Comparison of ENCODE assay signal across 11 cellular contexts in the genomic region with DNA sequence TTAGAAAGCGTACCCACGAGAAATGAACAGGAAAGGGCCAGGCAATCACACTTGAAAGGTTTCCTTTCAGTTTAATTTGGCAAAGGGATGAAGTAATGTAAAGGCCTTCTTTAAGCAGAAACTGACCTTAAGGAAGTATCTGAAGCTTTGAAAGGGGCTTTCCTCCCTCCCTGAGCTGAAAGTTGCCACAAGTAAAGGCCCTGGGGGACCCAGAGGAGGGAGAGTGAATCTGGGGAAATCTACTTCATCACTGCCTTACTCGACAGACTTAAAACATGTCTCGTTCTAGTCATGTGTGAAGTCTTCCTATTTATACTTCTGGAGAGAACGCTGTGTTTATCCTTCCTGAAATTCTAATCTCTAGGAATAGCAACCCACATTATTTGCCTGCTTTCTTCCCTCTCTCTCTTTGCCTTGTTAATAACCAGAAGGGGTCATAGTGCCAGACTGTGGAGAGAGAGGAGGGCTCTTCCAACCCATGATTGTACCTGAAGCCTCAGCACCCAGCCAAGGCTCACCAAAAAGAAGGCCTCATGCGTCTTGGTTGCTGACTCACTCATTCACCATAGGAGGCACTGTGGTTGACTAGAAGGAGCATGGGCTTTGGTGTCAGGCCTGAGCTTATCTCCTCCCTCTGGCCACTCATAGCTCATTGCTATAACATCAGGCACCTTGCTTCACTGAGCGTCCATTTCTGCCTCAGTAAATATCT. TPM values are rescaled to one million over a fixed set of nuclear protein-coding genes. Genes with fewer than 3 reads are reported as not detected.
DNase-seq lines count a peak whose midpoint lies in the region; ATAC-seq and TF ChIP-seq lines count a peak whose summit lies in the region.
"Had no signal": no experiment of that assay in that cellular context is flagged by ENCODE, and none has a peak within 500 bp of the region (broad histone marks: within the 10 kb centered on the region; RNA-seq: fewer than 3 reads in every experiment).

No MANE protein-coding gene starts in this region.

- CTCF ChIA-PET in activated CD4-positive, alpha-beta T cell treated with anti-CD3 and anti-CD28 coated beads, Interleukin-2, amount 10 ng/mL, durations not matched to agents 7 days and 5 days (lab: Charles Lee): interaction anchor here (0.6 to 1.8 kb wide), 8 partner anchors 9 to 527 kb away, joined by 3 to 7 read pairs (median 3); no protein-coding TSS in a partner anchor
- CTCF ChIA-PET in activated CD8-positive, alpha-beta T cell treated with anti-CD3 and anti-CD28 coated beads for 36 hours (lab: Charles Lee): interaction anchor here (0.9 to 1.4 kb wide), 5 partner anchors 8 to 67 kb away, joined by 3 to 4 read pairs (median 3); partner anchors contain the start of gene GPX2

- ATAC-seq in HG02610 (IDR thresholded peaks at IDR 0.05; ENCODE audit: unreplicated experiment) (peak; percentile 65), GM21367 (IDR thresholded peaks at IDR 0.05; ENCODE audit: unreplicated experiment) (no peak)
- ATAC-seq in activated CD8-positive, alpha-beta T cell treated with anti-CD3 and anti-CD28 coated beads for 36 hours: peak; percentile 61
- peak; percentile 87 to 90 for ATAC-seq in stimulated activated naive B cell treated with anti-CD40 and anti-IgM and Interleukin-4, amounts not matched to agents 10 μg/mL and 1 μg/mL and 100 μg/mL, for 72 hours (replicated peaks)
- ATAC-seq in effector memory CD8-positive, alpha-beta T cell (replicated peaks): no peak

- peak overlapping the region; percentile 14 for H3K27ac Mint-ChIP-seq in activated CD4-positive, alpha-beta T cell treated with anti-CD3 and anti-CD28 coated beads, Interleukin-2, amount 10 ng/mL, durations not matched to agents 7 days and 5 days
- no peak overlapping the region for H3K27ac Mint-ChIP-seq in activated CD8-positive, alpha-beta T cell treated with anti-CD3 and anti-CD28 coated beads for 36 hours
- peak overlapping the region; percentile 90 for H3K27ac Mint-ChIP-seq in stimulated activated naive B cell treated with anti-CD40 and anti-IgM and Interleukin-4, amounts not matched to agents 10 μg/mL and 1 μg/mL and 100 μg/mL, for 72 hours
- H3K27ac Mint-ChIP-seq in mesothelial cell of epicardium: no peak overlapping the region
- H3K27ac Mint-ChIP-seq in effector memory CD8-positive, alpha-beta T cell: peak overlapping the region in 1 of 2 donors; percentile 35

- peaks cover 5% of the 10 kb centered on the region for H3K36me3 Mint-ChIP-seq in activated CD4-positive, alpha-beta T cell treated with anti-CD3 and anti-CD28 coated beads, Interleukin-2, amount 10 ng/mL, durations not matched to agents 7 days and 5 days (ENCODE audit: low read depth)
- peaks cover 2% of the 10 kb centered on the region for H3K36me3 Mint-ChIP-seq in activated CD8-positive, alpha-beta T cell treated with anti-CD3 and anti-CD28 coated beads for 36 hours (ENCODE audit: low read depth)
- H3K36me3 Mint-ChIP-seq in stimulated activated naive B cell treated with anti-CD40 and anti-IgM and Interleukin-4, amounts not matched to agents 10 μg/mL and 1 μg/mL and 100 μg/mL, for 72 hours: peaks cover 53 to 54% of the 10 kb centered on the region in 2 donors
- H3K36me3 Mint-ChIP-seq in mesothelial cell of epicardium: peaks cover 28% of the 10 kb centered on the region
- H3K36me3 Mint-ChIP-seq in effector memory CD8-positive, alpha-beta T cell (ENCODE audit: insufficient read depth): peaks cover 3% of the 10 kb centered on the region

- POLR2A ChIA-PET in activated CD4-positive, alpha-beta T cell treated with anti-CD3 and anti-CD28 coated beads, Interleukin-2, amount 10 ng/mL, durations not matched to agents 7 days and 5 days (lab: Charles Lee): no interaction called here
- POLR2A ChIA-PET in activated CD8-positive, alpha-beta T cell treated with anti-CD3 and anti-CD28 coated beads for 36 hours (lab: Charles Lee): no interaction called here

- no peak for DNase-seq in activated CD4-positive, alpha-beta T cell treated with anti-CD3 and anti-CD28 coated beads, Interleukin-2, amount 10 ng/mL, durations not matched to agents 7 days and 5 days
- DNase-seq in activated CD4-positive, alpha-beta T cell treated with anti-CD3 and anti-CD28 coated beads, Interleukin-2, amount 50 U/mL, for 48 hours: no peak
- peak; percentile 19 for DNase-seq in activated CD8-positive, alpha-beta T cell treated with anti-CD3 and anti-CD28 coated beads for 36 hours
- peak; percentile 27 for DNase-seq in stimulated activated naive B cell treated with anti-CD40 and anti-IgM and Interleukin-4, amounts not matched to agents 10 μg/mL and 1 μg/mL and 100 μg/mL, for 72 hours
- no peak for DNase-seq in mesothelial cell of epicardium (ENCODE audit: low spot score in 2 of 2, unreplicated experiment in 2 of 2)
- no peak for DNase-seq in effector memory CD8-positive, alpha-beta T cell
- DNase-seq: activated CD4-positive, alpha-beta T cell treated with anti-CD3 and anti-CD28 coated beads for 48 hours; NCI-H2171 treated with DMSO at 0.1 percent for 48 hours had no signal

- TF ChIP-seq CTCF in activated CD8-positive, alpha-beta T cell treated with anti-CD3 and anti-CD28 coated beads for 36 hours (IDR thresholded peaks at IDR 0.05): no peak
- no peak for TF ChIP-seq CTCF in mesothelial cell of epicardium (IDR thresholded peaks at IDR 0.05; ENCODE audit: unreplicated experiment)

- H3K4me3 Mint-ChIP-seq in activated CD4-positive, alpha-beta T cell treated with anti-CD3 and anti-CD28 coated beads, Interleukin-2, amount 10 ng/mL, durations not matched to agents 7 days and 5 days: no peak overlapping the region
- H3K4me3 Mint-ChIP-seq in activated CD8-positive, alpha-beta T cell treated with anti-CD3 and anti-CD28 coated beads for 36 hours: no peak overlapping the region
- peak overlapping the region; percentile 41 to 75 for H3K4me3 Mint-ChIP-seq in stimulated activated naive B cell treated with anti-CD40 and anti-IgM and Interleukin-4, amounts not matched to agents 10 μg/mL and 1 μg/mL and 100 μg/mL, for 72 hours
- H3K4me3 Mint-ChIP-seq in mesothelial cell of epicardium: no peak overlapping the region
- H3K4me3 Mint-ChIP-seq in effector memory CD8-positive, alpha-beta T cell: no peak overlapping the region
- H3K4me3 Mint-ChIP-seq: nephron had no signal

- H3K27me3 Mint-ChIP-seq in activated CD4-positive, alpha-beta T cell treated with anti-CD3 and anti-CD28 coated beads, Interleukin-2, amount 10 ng/mL, durations not matched to agents 7 days and 5 days: no peaks in the 10 kb centered on the region
- no peaks in the 10 kb centered on the region for H3K27me3 Mint-ChIP-seq in activated CD8-positive, alpha-beta T cell treated with anti-CD3 and anti-CD28 coated beads for 36 hours
- no peaks in the 10 kb centered on the region for H3K27me3 Mint-ChIP-seq in stimulated activated naive B cell treated with anti-CD40 and anti-IgM and Interleukin-4, amounts not matched to agents 10 μg/mL and 1 μg/mL and 100 μg/mL, for 72 hours
- H3K27me3 Mint-ChIP-seq in mesothelial cell of epicardium (ENCODE audit: low read depth): no peaks in the 10 kb centered on the region
- H3K27me3 Mint-ChIP-seq in effector memory CD8-positive, alpha-beta T cell: no peaks in the 10 kb centered on the region

- peaks cover 5% of the 10 kb centered on the region for H3K4me1 Mint-ChIP-seq in activated CD4-positive, alpha-beta T cell treated with anti-CD3 and anti-CD28 coated beads, Interleukin-2, amount 10 ng/mL, durations not matched to agents 7 days and 5 days
- H3K4me1 Mint-ChIP-seq in activated CD8-positive, alpha-beta T cell treated with anti-CD3 and anti-CD28 coated beads for 36 hours (ENCODE audit: low read depth): peaks cover 2% of the 10 kb centered on the region
- H3K4me1 Mint-ChIP-seq in stimulated activated naive B cell treated with anti-CD40 and anti-IgM and Interleukin-4, amounts not matched to agents 10 μg/mL and 1 μg/mL and 100 μg/mL, for 72 hours: peaks cover 26 to 35% of the 10 kb centered on the region in 2 donors
- H3K4me1 Mint-ChIP-seq in mesothelial cell of epicardium: no peaks in the 10 kb centered on the region
- H3K4me1 Mint-ChIP-seq in effector memory CD8-positive, alpha-beta T cell (ENCODE audit: low read depth in 2 of 2): peaks cover 4% of the 10 kb centered on the region in 2 donors

- intact Hi-C loops in activated CD8-positive, alpha-beta T cell treated with anti-CD3 and anti-CD28 coated beads for 36 hours (cut with micrococcal nuclease): no loop called here

- no peaks in the 10 kb centered on the region for H3K9me3 Mint-ChIP-seq in activated CD4-positive, alpha-beta T cell treated with anti-CD3 and anti-CD28 coated beads, Interleukin-2, amount 10 ng/mL, durations not matched to agents 7 days and 5 days
- no peaks in the 10 kb centered on the region for H3K9me3 Mint-ChIP-seq in activated CD8-positive, alpha-beta T cell treated with anti-CD3 and anti-CD28 coated beads for 36 hours
- no peaks in the 10 kb centered on the region for H3K9me3 Mint-ChIP-seq in stimulated activated naive B cell treated with anti-CD40 and anti-IgM and Interleukin-4, amounts not matched to agents 10 μg/mL and 1 μg/mL and 100 μg/mL, for 72 hours
- no peaks in the 10 kb centered on the region for H3K9me3 Mint-ChIP-seq in mesothelial cell of epicardium
- no peaks in the 10 kb centered on the region for H3K9me3 Mint-ChIP-seq in effector memory CD8-positive, alpha-beta T cell
- H3K9me3 Mint-ChIP-seq: nephron had no signal

RNA-seq across cellular contexts. Expression of gene GPX2, which starts 10.2 kb away (rescaled TPM):
- not detected for total RNA-seq in activated CD4-positive, alpha-beta T cell treated with anti-CD3 and anti-CD28 coated beads, Interleukin-2, amount 10 ng/mL, durations not matched to agents 7 days and 5 days
- total RNA-seq in activated CD8-positive, alpha-beta T cell treated with anti-CD3 and anti-CD28 coated beads for 36 hours: not detected
- total RNA-seq in mesothelial cell of epicardium: 0.58 to 0.63 TPM (median 0.61 TPM) in 3 replicates

RNA-seq across cellular contexts. Expression of gene RAB15, which starts 19.4 kb away (rescaled TPM):
- total RNA-seq in activated CD4-positive, alpha-beta T cell treated with anti-CD3 and anti-CD28 coated beads, Interleukin-2, amount 10 ng/mL, durations not matched to agents 7 days and 5 days: 1 to 10 TPM; 4.9 to 5.7 TPM
- total RNA-seq in activated CD8-positive, alpha-beta T cell treated with anti-CD3 and anti-CD28 coated beads for 36 hours: 1 to 10 TPM; 2.1 to 2.3 TPM
- 23.1 to 25.0 TPM (median 24.5 TPM) in 3 replicates for total RNA-seq in mesothelial cell of epicardium

RNA-seq across cellular contexts. Expression of gene FNTB, which starts 33.9 kb away (rescaled TPM):
- 10 to 100 TPM; 16.7 to 21.4 TPM for total RNA-seq in activated CD4-positive, alpha-beta T cell treated with anti-CD3 and anti-CD28 coated beads, Interleukin-2, amount 10 ng/mL, durations not matched to agents 7 days and 5 days
- 10 to 100 TPM; 18.8 to 23.5 TPM for total RNA-seq in activated CD8-positive, alpha-beta T cell treated with anti-CD3 and anti-CD28 coated beads for 36 hours
- total RNA-seq in mesothelial cell of epicardium: 37.5 to 47.6 TPM (median 45.7 TPM) in 3 replicates

RNA-seq across cellular contexts. Expression of gene CHURC1, which starts 38.5 kb away (rescaled TPM):
- total RNA-seq in activated CD4-positive, alpha-beta T cell treated with anti-CD3 and anti-CD28 coated beads, Interleukin-2, amount 10 ng/mL, durations not matched to agents 7 days and 5 days: 10 to 100 TPM; 65.2 to 82.9 TPM
- 10 to 100 TPM; 47.0 to 57.4 TPM for total RNA-seq in activated CD8-positive, alpha-beta T cell treated with anti-CD3 and anti-CD28 coated beads for 36 hours
- total RNA-seq in mesothelial cell of epicardium: 43.5 to 45.8 TPM (median 45.1 TPM) in 3 replicates

Comparison
In these comparisons a context has a peak if more than half of its experiments do, and no peak if none do; other contexts are left out.
1. DNase-seq: peak in activated CD8-positive, alpha-beta T cell treated with anti-CD3 and anti-CD28 coated beads for 36 hours (single experiment) and stimulated activated naive B cell treated with anti-CD40 and anti-IgM and Interleukin-4, amounts not matched to agents 10 μg/mL and 1 μg/mL and 100 μg/mL, for 72 hours (single experiment); none in activated CD4-positive, alpha-beta T cell treated with anti-CD3 and anti-CD28 coated beads, Interleukin-2, amount 10 ng/mL, durations not matched to agents 7 days and 5 days (single experiment), activated CD4-positive, alpha-beta T cell treated with anti-CD3 and anti-CD28 coated beads, Interleukin-2, amount 50 U/mL, for 48 hours (0 of 2), mesothelial cell of epicardium (0 of 2) and effector memory CD8-positive, alpha-beta T cell (0 of 3).
2. H3K27ac Mint-ChIP-seq: peak in activated CD4-positive, alpha-beta T cell treated with anti-CD3 and anti-CD28 coated beads, Interleukin-2, amount 10 ng/mL, durations not matched to agents 7 days and 5 days (single experiment) and stimulated activated naive B cell treated with anti-CD40 and anti-IgM and Interleukin-4, amounts not matched to agents 10 μg/mL and 1 μg/mL and 100 μg/mL, for 72 hours (single experiment); none in activated CD8-positive, alpha-beta T cell treated with anti-CD3 and anti-CD28 coated beads for 36 hours (single experiment) and mesothelial cell of epicardium (single experiment).
3. H3K4me3 Mint-ChIP-seq: peak in stimulated activated naive B cell treated with anti-CD40 and anti-IgM and Interleukin-4, amounts not matched to agents 10 μg/mL and 1 μg/mL and 100 μg/mL, for 72 hours (2 of 2); none in activated CD4-positive, alpha-beta T cell treated with anti-CD3 and anti-CD28 coated beads, Interleukin-2, amount 10 ng/mL, durations not matched to agents 7 days and 5 days (single experiment), activated CD8-positive, alpha-beta T cell treated with anti-CD3 and anti-CD28 coated beads for 36 hours (single experiment), mesothelial cell of epicardium (single experiment) and effector memory CD8-positive, alpha-beta T cell (0 of 2).
4. ATAC-seq: peak in HG02610 (single experiment), activated CD8-positive, alpha-beta T cell treated with anti-CD3 and anti-CD28 coated beads for 36 hours (single experiment) and stimulated activated naive B cell treated with anti-CD40 and anti-IgM and Interleukin-4, amounts not matched to agents 10 μg/mL and 1 μg/mL and 100 μg/mL, for 72 hours (2 of 2); none in effector memory CD8-positive, alpha-beta T cell (single experiment) and GM21367 (single experiment).